7 cellular contexts compared by ENCODE assay signal in the genomic region with DNA sequence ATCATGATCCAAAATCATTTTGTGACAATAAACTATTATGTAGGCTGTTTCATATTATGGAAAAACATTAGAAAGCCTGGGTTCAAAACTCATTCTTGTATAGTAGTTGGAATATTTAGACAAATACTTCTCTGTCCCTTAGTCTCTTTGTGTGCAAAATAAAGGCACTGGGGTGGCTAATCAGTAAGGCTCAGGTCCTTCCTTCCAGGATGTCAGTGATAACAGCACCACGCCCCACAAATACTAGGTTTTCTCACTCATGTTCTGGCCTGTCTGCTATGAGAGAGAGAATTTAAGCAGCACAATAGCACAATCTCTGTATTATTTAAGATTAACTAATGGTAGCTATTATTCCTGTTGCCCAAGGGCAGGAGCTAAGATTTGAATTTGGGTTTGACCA.
"Had no signal": no experiment of that assay in that cellular context is flagged by ENCODE, and none has a peak within 500 bp of the region (broad histone marks: within the 10 kb centered on the region; RNA-seq: fewer than 3 reads in every experiment).

No MANE protein-coding gene starts in this region.

- H3K4me3 ChIP-seq: GM23248, HAP-1 had no signal

- H3K9me3 ChIP-seq: HAP-1 had no signal

- H3K4me1 ChIP-seq: HAP-1 had no signal

- H3K27ac Mint-ChIP-seq: HFFc6 had no signal

- H3K36me3 ChIP-seq: HAP-1 had no signal

- FAIRE-seq: HTR-8/SVneo had no signal

- DNase-seq: GM23248, GOT3, H7, HFFc6, IMR-90 had no signal

- H3K27ac ChIP-seq: GM23248 had no signal

- H3K4me3 Mint-ChIP-seq: HFFc6 had no signal

- H2AFZ ChIP-seq: GM23248 had no signal

- H3K9ac ChIP-seq: GM23248 had no signal
